Comparison of ENCODE assay signal across 8 cellular contexts in the genomic region with DNA sequence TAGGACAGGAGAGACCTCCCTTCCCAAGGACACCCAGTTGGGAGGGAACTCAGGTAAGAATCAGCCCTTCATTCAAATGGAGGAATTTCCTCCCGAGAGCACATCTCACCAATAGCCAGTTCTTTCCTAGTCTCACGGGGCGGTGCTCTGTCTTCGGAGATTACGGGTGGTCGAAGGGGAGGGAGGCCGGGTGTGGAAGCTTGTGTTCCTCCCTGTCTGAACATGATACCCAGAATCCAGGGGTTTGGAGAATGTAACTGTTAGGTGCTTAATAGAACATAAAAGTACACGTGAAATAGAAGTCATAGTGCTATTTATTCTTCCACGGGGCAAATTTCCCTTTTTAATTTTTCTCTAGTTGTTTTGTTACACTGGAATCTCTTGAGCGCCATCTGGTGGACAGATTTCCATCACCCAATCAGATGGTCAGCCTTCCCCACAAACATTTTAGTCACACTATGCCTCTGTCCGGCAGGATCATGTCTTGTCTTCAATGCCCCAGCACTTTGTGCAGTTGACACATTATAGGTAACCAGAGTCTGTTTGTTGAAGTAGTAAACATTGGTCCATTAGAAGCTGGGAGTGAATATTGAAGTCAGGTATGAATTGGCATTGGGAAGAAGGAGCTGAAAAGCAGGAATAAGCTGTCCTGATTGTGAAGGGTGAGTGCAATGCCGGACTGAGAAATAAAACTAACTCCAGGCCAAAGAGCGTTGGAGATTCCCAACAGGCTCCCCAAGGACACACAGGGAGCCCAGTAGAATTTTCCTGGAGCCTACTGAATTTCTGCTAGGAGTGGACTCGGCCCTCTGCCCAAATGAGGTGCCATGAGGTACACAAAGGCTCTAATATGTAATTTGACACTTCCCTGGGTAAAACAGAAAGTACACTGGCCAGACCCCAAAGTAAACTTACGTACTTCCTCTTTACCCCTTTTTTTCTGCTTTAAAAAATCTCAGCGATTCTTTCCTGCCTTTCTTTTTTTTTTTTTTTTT. TPM values are rescaled to one million over a fixed set of nuclear protein-coding genes. Genes with fewer than 3 reads are reported as not detected.
DNase-seq lines count a peak whose midpoint lies in the region; ATAC-seq and TF ChIP-seq lines count a peak whose summit lies in the region.

No MANE protein-coding gene starts in this region.

- POLR2A ChIA-PET in GM10248 (lab: Yijun Ruan, JAX) = no interaction called here
- POLR2A ChIA-PET in activated CD4-positive, alpha-beta T cell treated with anti-CD3 and anti-CD28 coated beads, Interleukin-2, amount 10 ng/mL, durations not matched to agents 7 days and 5 days (lab: Charles Lee) = no interaction called here

- DNase-seq in GM10248 (ENCODE audit: extremely low spot score) = peak; percentile 79
- DNase-seq in NCI-H524 (lab: John Stamatoyannopoulos, UW) = peak; percentile 73 to 78
- peak; percentile 79 for DNase-seq in activated CD4-positive, alpha-beta T cell treated with anti-CD3 and anti-CD28 coated beads, Interleukin-2, amount 10 ng/mL, durations not matched to agents 7 days and 5 days
- peak; percentile 96 for DNase-seq in dermis blood vessel endothelial cell
- DNase-seq in right lobe of liver = peak; percentile 66 to 89 (median 82)
- peak; percentile 61 to 62 for DNase-seq in stimulated activated CD4-positive, alpha-beta T cell treated with anti-CD3 and anti-CD28 coated beads, Interleukin-4, amount 100 ng/mL, for 48 hours (ENCODE audit: low read depth in 2 of 2)

- ATAC-seq in HG03354 (IDR thresholded peaks at IDR 0.05; ENCODE audit: poor library complexity, severe bottlenecking, unreplicated experiment) (peak; percentile 57), right lobe of liver (peak; percentile 69 to 72 (median 70)), GM21528 (IDR thresholded peaks at IDR 0.05; ENCODE audit: low FRiP score, unreplicated experiment) (no peak)

- H3K36me3 Mint-ChIP-seq in activated CD4-positive, alpha-beta T cell treated with anti-CD3 and anti-CD28 coated beads, Interleukin-2, amount 10 ng/mL, durations not matched to agents 7 days and 5 days (ENCODE audit: low read depth) = no peaks in the 10 kb centered on the region

- H3K4me1 Mint-ChIP-seq in activated CD4-positive, alpha-beta T cell treated with anti-CD3 and anti-CD28 coated beads, Interleukin-2, amount 10 ng/mL, durations not matched to agents 7 days and 5 days = peaks cover 5% of the 10 kb centered on the region

- H3K4me1 ChIP-seq in right lobe of liver = peaks cover 0 to 18% (median 1%) of the 10 kb centered on the region in 4 donors

- no peaks in the 10 kb centered on the region for H3K36me3 ChIP-seq in right lobe of liver

- H3K27ac ChIP-seq in right lobe of liver = peak overlapping the region; percentile 56 to 91 (median 86)

- CTCF ChIA-PET in GM10248 (lab: Yijun Ruan, JAX) = interaction anchor here (0.6 to 34.6 kb wide), 45 partner anchors 8 to 394 kb away, joined by 3 to 1134 read pairs (median 4); a partner anchor contains a TSS
- CTCF ChIA-PET in activated CD4-positive, alpha-beta T cell treated with anti-CD3 and anti-CD28 coated beads, Interleukin-2, amount 10 ng/mL, durations not matched to agents 7 days and 5 days (lab: Charles Lee) = interaction anchor here (0.7 to 2.7 kb wide), 6 partner anchors 13 to 64 kb away, joined by 3 to 8 read pairs (median 4); no protein-coding TSS in a partner anchor

- intact Hi-C loops in right lobe of liver (cut with DNase I) = no loop called here

- H3K4me3 Mint-ChIP-seq in activated CD4-positive, alpha-beta T cell treated with anti-CD3 and anti-CD28 coated beads, Interleukin-2, amount 10 ng/mL, durations not matched to agents 7 days and 5 days = no peak overlapping the region

- H3K9me3 Mint-ChIP-seq in activated CD4-positive, alpha-beta T cell treated with anti-CD3 and anti-CD28 coated beads, Interleukin-2, amount 10 ng/mL, durations not matched to agents 7 days and 5 days = no peaks in the 10 kb centered on the region

- WGBS in right lobe of liver (ENCODE audit: insufficient coverage, low coverage, low lambda C conversion rate, missing lambda C conversion rate) = 8% methylated on average over 14 of the region's 16 CpGs

- no peaks in the 10 kb centered on the region for H3K9me3 ChIP-seq in right lobe of liver

- peaks cover 34% of the 10 kb centered on the region for H3K27me3 Mint-ChIP-seq in activated CD4-positive, alpha-beta T cell treated with anti-CD3 and anti-CD28 coated beads, Interleukin-2, amount 10 ng/mL, durations not matched to agents 7 days and 5 days

- H3K27ac Mint-ChIP-seq in activated CD4-positive, alpha-beta T cell treated with anti-CD3 and anti-CD28 coated beads, Interleukin-2, amount 10 ng/mL, durations not matched to agents 7 days and 5 days = no peak overlapping the region

- TF ChIP-seq CTCF in GM10248 (IDR thresholded peaks at IDR 0.05; ENCODE audit: control extremely low read depth, extremely low read depth, low read depth, missing control alignments) (peak; percentile 73), right lobe of liver (IDR thresholded peaks at IDR 0.05) (peak; percentile 83 to 91 (median 88))

- no peak for TF ChIP-seq POLR2A in right lobe of liver (IDR thresholded peaks at IDR 0.05)

- H3K27me3 ChIP-seq in right lobe of liver = no peaks in the 10 kb centered on the region

- peak overlapping the region; percentile 34 to 40 (median 36) for H3K4me3 ChIP-seq in right lobe of liver

RNA-seq across cellular contexts. Expression of a gene that starts 27.6 kb away (rescaled TPM):
- under 1 TPM in 1 of 2 experiments, not detected in 1; 0.10 TPM for total RNA-seq in activated CD4-positive, alpha-beta T cell treated with anti-CD3 and anti-CD28 coated beads, Interleukin-2, amount 10 ng/mL, durations not matched to agents 7 days and 5 days
- total RNA-seq in dermis blood vessel endothelial cell (21.1 and 23.1 TPM in 2 replicates), right lobe of liver (1 to 10 TPM; 2.6 to 6.9 (median 3.4) TPM)

RNA-seq across cellular contexts. Expression of a gene that starts 36.1 kb away (rescaled TPM):
- total RNA-seq in activated CD4-positive, alpha-beta T cell treated with anti-CD3 and anti-CD28 coated beads, Interleukin-2, amount 10 ng/mL, durations not matched to agents 7 days and 5 days = 100 to 1,000 TPM; 102 to 115 TPM
- total RNA-seq in dermis blood vessel endothelial cell = 1.4 and 6.8 TPM in 2 replicates
- total RNA-seq in right lobe of liver = 100 to 1,000 TPM in 1 of 6 experiments, 10 to 100 TPM in 5; 51.2 to 151 (median 74.0) TPM
